In the genomic region with DNA sequence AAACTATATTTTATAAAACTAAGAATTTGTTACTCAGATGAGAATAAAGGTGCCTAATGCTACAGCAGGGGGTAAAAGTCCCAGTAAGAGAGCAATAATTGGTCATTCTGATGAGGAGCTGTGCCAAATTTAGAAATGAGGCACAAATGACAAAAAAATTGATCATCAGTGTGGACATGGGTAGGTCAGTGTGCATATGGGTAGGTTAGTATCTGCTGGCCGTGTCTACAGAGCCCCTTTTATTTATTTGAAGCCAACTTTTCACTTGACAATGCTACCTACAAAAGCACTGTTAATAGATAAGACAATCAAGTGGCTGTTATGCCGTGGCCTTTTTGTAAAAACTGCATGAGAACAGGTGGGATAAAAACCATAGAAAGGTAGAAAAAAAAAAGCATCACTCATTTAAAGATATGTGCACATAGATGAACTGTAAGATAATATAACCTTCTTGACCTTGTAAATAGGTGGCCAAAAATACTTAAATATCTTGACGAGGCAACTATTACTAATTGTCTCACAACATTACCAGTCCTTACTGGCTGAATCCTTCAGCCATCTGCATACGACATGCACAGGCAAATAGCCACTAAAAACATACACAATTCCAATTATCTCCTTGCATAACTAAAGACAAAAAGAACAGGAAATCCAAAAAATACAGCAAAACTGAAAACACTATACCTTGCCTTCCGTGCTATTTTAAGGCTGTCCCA, we compare ENCODE assay signal across 9 cellular contexts.
A peak's percentile ranks its signal among the peaks of the same experiment; 100 is the strongest.
DNase-seq lines count a peak whose midpoint lies in the region; ATAC-seq and TF ChIP-seq lines count a peak whose summit lies in the region.
"Had no signal": no experiment of that assay in that cellular context is flagged by ENCODE, and none has a peak within 500 bp of the region (broad histone marks: within the 10 kb centered on the region; RNA-seq: fewer than 3 reads in every experiment).

No MANE protein-coding gene starts in this region.

- WGBS in stomach, 5 donors: 25 to 50% (median 38%) methylated on average over 5 of the region's 5 CpGs

- H3K36me3 ChIP-seq in stomach: no peaks in the 10 kb centered on the region
- H3K36me3 ChIP-seq: prostate gland had no signal

- H3K9me3 Mint-ChIP-seq in activated T-cell treated with anti-CD3 and anti-CD28 coated beads, Interleukin-2, amount 50 U/mL, for 4 hours: no peaks in the 10 kb centered on the region
- no peaks in the 10 kb centered on the region for H3K9me3 Mint-ChIP-seq in activated CD4-positive, alpha-beta memory T cell treated with anti-CD3 and anti-CD28 coated beads, Interleukin-2, amount 10 ng/mL, durations not matched to agents 7 days and 5 days
- no peaks in the 10 kb centered on the region for H3K9me3 Mint-ChIP-seq in immature natural killer cell

- H3K4me3 Mint-ChIP-seq in activated T-cell treated with anti-CD3 and anti-CD28 coated beads, Interleukin-2, amount 50 U/mL, for 4 hours: peak overlapping the region; percentile 95
- H3K4me3 Mint-ChIP-seq in activated CD4-positive, alpha-beta memory T cell treated with anti-CD3 and anti-CD28 coated beads, Interleukin-2, amount 10 ng/mL, durations not matched to agents 7 days and 5 days: peak overlapping the region; percentile 84
- H3K4me3 Mint-ChIP-seq in immature natural killer cell: peak overlapping the region; percentile 85 to 98 (median 95)

- no peaks in the 10 kb centered on the region for H3K9me3 ChIP-seq in stomach
- H3K9me3 ChIP-seq: prostate gland had no signal

- peaks cover 28 to 91% (median 53%) of the 10 kb centered on the region in 4 donors for H3K4me1 ChIP-seq in stomach
- H3K4me1 ChIP-seq: prostate gland had no signal

- TF ChIP-seq EP300 in stomach (IDR thresholded peaks at IDR 0.05): no peak

- peak overlapping the region; percentile 63 to 86 (median 81) for H3K4me3 ChIP-seq in stomach

- H3K27ac Mint-ChIP-seq in activated CD4-positive, alpha-beta memory T cell treated with anti-CD3 and anti-CD28 coated beads, Interleukin-2, amount 10 ng/mL, durations not matched to agents 7 days and 5 days: peak overlapping the region; percentile 97
- peak overlapping the region; percentile 92 to 99 (median 97) for H3K27ac Mint-ChIP-seq in immature natural killer cell

- no peaks in the 10 kb centered on the region for H3K27me3 ChIP-seq in stomach

- CTCF ChIA-PET in activated CD4-positive, alpha-beta memory T cell treated with anti-CD3 and anti-CD28 coated beads, Interleukin-2, amount 10 ng/mL, durations not matched to agents 7 days and 5 days (lab: Charles Lee): interaction anchor here (0.9 to 6.8 kb wide), 6 partner anchors 48 to 150 kb away, joined by 3 to 109 read pairs (median 30); no protein-coding TSS in a partner anchor

- DNase-seq in activated T-cell treated with anti-CD3 and anti-CD28 coated beads, Interleukin-2, amount 50 U/mL, for 4 hours: no peak
- no peak for DNase-seq in activated T-cell treated with anti-CD3 and anti-CD28 coated beads, Interleukin-2, amount 50 U/mL, for 48 hours
- DNase-seq in activated CD4-positive, alpha-beta memory T cell treated with anti-CD3 and anti-CD28 coated beads, Interleukin-2, amount 10 ng/mL, durations not matched to agents 7 days and 5 days: no peak
- DNase-seq in immature natural killer cell: no peak
- DNase-seq in stomach: no peak
- DNase-seq in COLO668 (lab: John Stamatoyannopoulos, UW; ENCODE audit: unreplicated experiment): no peak
- DNase-seq in NCI-H345 (lab: John Stamatoyannopoulos, UW): no peak

- peaks cover 2% of the 10 kb centered on the region for H3K36me3 Mint-ChIP-seq in activated T-cell treated with anti-CD3 and anti-CD28 coated beads, Interleukin-2, amount 50 U/mL, for 4 hours (ENCODE audit: insufficient read depth)
- peaks cover 62% of the 10 kb centered on the region for H3K36me3 Mint-ChIP-seq in activated CD4-positive, alpha-beta memory T cell treated with anti-CD3 and anti-CD28 coated beads, Interleukin-2, amount 10 ng/mL, durations not matched to agents 7 days and 5 days (ENCODE audit: low read depth)
- no peaks in the 10 kb centered on the region for H3K36me3 Mint-ChIP-seq in immature natural killer cell

- POLR2A ChIA-PET in activated CD4-positive, alpha-beta memory T cell treated with anti-CD3 and anti-CD28 coated beads, Interleukin-2, amount 10 ng/mL, durations not matched to agents 7 days and 5 days (lab: Charles Lee): interaction anchor here (0.7 to 4.0 kb wide), 3 partner anchors 87 to 113 kb away, joined by 3 to 124 read pairs (median 92); no protein-coding TSS in a partner anchor

- intact Hi-C loops in stomach (cut with DNase I; ENCODE audit: low total_unique reads): no loop called here

- no peak for ATAC-seq in activated T-cell treated with anti-CD3 and anti-CD28 coated beads, Interleukin-2, amount 50 U/mL, for 4 hours
- no peak for ATAC-seq in GM19397 (IDR thresholded peaks at IDR 0.05; ENCODE audit: unreplicated experiment)

- TF ChIP-seq POLR2A in stomach (IDR thresholded peaks at IDR 0.05): no peak

- peaks cover 71% of the 10 kb centered on the region for H3K4me1 Mint-ChIP-seq in activated T-cell treated with anti-CD3 and anti-CD28 coated beads, Interleukin-2, amount 50 U/mL, for 4 hours (ENCODE audit: low read depth)
- H3K4me1 Mint-ChIP-seq in activated CD4-positive, alpha-beta memory T cell treated with anti-CD3 and anti-CD28 coated beads, Interleukin-2, amount 10 ng/mL, durations not matched to agents 7 days and 5 days: peaks cover 54% of the 10 kb centered on the region
- peaks cover 76 to 90% of the 10 kb centered on the region in 2 donors for H3K4me1 Mint-ChIP-seq in immature natural killer cell

- no peaks in the 10 kb centered on the region for H3K27me3 Mint-ChIP-seq in activated T-cell treated with anti-CD3 and anti-CD28 coated beads, Interleukin-2, amount 50 U/mL, for 4 hours (ENCODE audit: low read depth)
- H3K27me3 Mint-ChIP-seq in activated CD4-positive, alpha-beta memory T cell treated with anti-CD3 and anti-CD28 coated beads, Interleukin-2, amount 10 ng/mL, durations not matched to agents 7 days and 5 days: no peaks in the 10 kb centered on the region
- H3K27me3 Mint-ChIP-seq in immature natural killer cell (ENCODE audit: low read depth in 3 of 3): peaks cover 2 to 23% (median 16%) of the 10 kb centered on the region in 3 donors

- TF ChIP-seq CTCF in stomach (IDR thresholded peaks at IDR 0.05): no peak

- H3K27ac ChIP-seq in stomach: peak overlapping the region in 4 of 5 donors; percentile 84 to 95 (median 91)
